In the genomic region with DNA sequence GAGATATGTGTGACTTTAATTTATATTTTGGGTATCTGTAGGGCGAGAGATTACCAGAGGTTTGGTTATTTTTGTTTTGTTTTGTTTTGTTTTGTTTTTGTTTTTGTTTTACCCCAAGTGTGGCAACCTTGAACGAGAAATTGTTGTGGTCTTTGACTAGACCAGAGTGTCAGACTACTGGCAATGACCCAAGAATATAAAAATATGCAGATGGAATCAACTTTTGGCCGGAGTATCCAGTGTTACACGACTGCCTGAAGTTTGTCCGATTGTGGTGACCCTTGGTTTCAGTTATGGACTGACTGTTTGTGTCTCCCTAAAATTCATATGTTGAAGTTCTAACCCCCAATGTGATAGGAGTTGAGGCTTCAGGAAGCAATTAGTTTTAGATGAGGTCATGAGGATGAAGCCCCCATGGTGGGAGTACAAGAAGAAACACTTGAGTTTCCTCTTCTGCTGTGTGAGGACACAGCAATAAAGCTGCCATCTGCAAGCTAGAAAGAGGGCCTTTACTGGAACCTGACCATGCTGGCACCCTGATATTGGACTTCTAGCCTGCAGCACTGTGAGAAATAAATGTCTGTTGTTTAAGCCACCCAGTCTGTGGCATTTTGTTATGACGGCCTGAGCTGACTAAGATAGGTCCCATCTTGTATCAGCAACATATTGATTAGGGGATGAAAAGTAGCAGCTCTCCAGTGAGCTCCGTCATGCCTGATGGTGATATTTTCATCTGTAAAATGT, we compare ENCODE assay signal across 15 cellular contexts.
"Had no signal": no experiment of that assay in that cellular context is flagged by ENCODE, and none has a peak within 500 bp of the region (broad histone marks: within the 10 kb centered on the region; RNA-seq: fewer than 3 reads in every experiment).

No MANE protein-coding gene starts in this region.

- DNase-seq: activated CD4-positive, alpha-beta T cell treated with anti-CD3 and anti-CD28 coated beads, Interleukin-2, amount 50 U/mL, for 4 hours; activated CD4-positive, CD25-positive, alpha-beta regulatory T cell treated with anti-CD3 and anti-CD28 coated beads, Interleukin-2, amount 50 U/mL, for 72 hours; activated naive CD8-positive, alpha-beta T cell treated with anti-CD3 and anti-CD28 coated beads, Interleukin-2, amount 50 U/mL, for 24 hours; activated T-cell treated with anti-CD3 and anti-CD28 coated beads for 4 hours; colonic mucosa; erythroblast; head of caudate nucleus; lower lobe of right lung; stimulated activated naive CD4-positive, alpha-beta T cell treated with Interleukin-2 at 50 U/mL for 16 hours; thyroid gland had no signal

- H3K36me3 Mint-ChIP-seq: mesothelial cell of epicardium had no signal

- H3K27ac Mint-ChIP-seq: activated naive CD8-positive, alpha-beta T cell treated with anti-CD3 and anti-CD28 coated beads, Interleukin-2, amount 50 U/mL, for 24 hours; activated T-helper 2 cell treated with anti-CD3 and anti-CD28 coated beads, Interferon-gamma antibody, Interleukin-2, Interleukin-4, amounts not matched to agents 10 μg/mL and 5 μg/mL and 100 μg/mL, durations not matched to agents 14 hours and 24 hours and 36 hours; mesothelial cell of epicardium; nephron had no signal

- H3K4me1 Mint-ChIP-seq: central memory CD8-positive, alpha-beta T cell; mesothelial cell of epicardium; nephron had no signal

- H3K27me3 Mint-ChIP-seq: activated naive CD8-positive, alpha-beta T cell treated with anti-CD3 and anti-CD28 coated beads, Interleukin-2, amount 50 U/mL, for 24 hours; central memory CD8-positive, alpha-beta T cell had no signal

- H3K4me3 ChIP-seq: ascending aorta, colonic mucosa, lower lobe of right lung, thyroid gland had no signal

- H3K4me3 Mint-ChIP-seq: activated naive CD8-positive, alpha-beta T cell treated with anti-CD3 and anti-CD28 coated beads, Interleukin-2, amount 50 U/mL, for 24 hours; central memory CD8-positive, alpha-beta T cell; mesothelial cell of epicardium; nephron had no signal

- ATAC-seq: activated naive CD8-positive, alpha-beta T cell treated with anti-CD3 and anti-CD28 coated beads, Interleukin-2, amount 50 U/mL, for 24 hours; lower lobe of right lung had no signal
